Comparison of ENCODE assay signal across 18 cellular contexts in the genomic region with DNA sequence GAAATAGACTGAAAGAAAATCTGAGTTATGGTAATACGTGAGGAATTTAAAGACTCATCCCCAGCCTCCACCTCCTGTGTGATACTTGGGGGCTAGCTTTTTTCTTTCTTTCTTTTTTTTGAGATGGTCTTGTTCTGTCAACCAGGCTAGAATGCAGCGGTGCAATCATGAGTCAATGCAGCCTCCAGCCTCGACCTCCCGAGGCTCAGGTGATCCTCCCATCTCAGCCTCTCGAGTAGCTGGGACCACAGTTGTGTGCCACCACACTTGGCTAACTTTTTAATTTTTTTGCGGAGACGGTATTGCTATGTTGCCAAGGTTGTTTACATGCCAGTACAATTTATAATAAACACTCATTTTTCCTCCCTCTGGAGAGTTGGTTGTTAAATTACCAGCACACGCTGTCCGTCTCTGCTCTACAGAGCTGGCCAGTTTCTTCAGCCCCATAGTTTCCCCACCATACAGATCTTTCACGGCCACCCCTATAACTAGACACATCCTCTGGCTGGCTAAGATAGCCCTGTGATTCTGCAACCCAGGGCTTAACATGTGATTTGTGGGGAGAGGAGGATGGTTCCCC. TPM values are rescaled to one million over a fixed set of nuclear protein-coding genes. Genes with fewer than 3 reads are reported as not detected.
DNase-seq lines count a peak whose midpoint lies in the region; ATAC-seq and TF ChIP-seq lines count a peak whose summit lies in the region.
"Had no signal": no experiment of that assay in that cellular context is flagged by ENCODE, and none has a peak within 500 bp of the region (broad histone marks: within the 10 kb centered on the region; RNA-seq: fewer than 3 reads in every experiment).

No MANE protein-coding gene starts in this region.

- ATAC-seq in activated CD8-positive, alpha-beta T cell treated with anti-CD3 and anti-CD28 coated beads, Interleukin-2, amount 10 ng/mL, durations not matched to agents 7 days and 5 days: no peak
- no peak for ATAC-seq in activated CD8-positive, alpha-beta T cell treated with anti-CD3 and anti-CD28 coated beads for 36 hours
- peak; percentile 3 for ATAC-seq in HG03378 (IDR thresholded peaks at IDR 0.05; ENCODE audit: unreplicated experiment)
- no peak for ATAC-seq in natural killer cell treated with Interleukin-12 subunit alpha and Interleukin-12 subunit beta and Interleukin-15 and Interleukin-18, amount 100 ng/mL, for 72 hours
- no peak for ATAC-seq in HG03095 (IDR thresholded peaks at IDR 0.05; ENCODE audit: unreplicated experiment)

- H3K4me3 Mint-ChIP-seq in activated CD8-positive, alpha-beta T cell treated with anti-CD3 and anti-CD28 coated beads, Interleukin-2, amount 10 ng/mL, durations not matched to agents 7 days and 5 days: no peak overlapping the region
- H3K4me3 Mint-ChIP-seq in activated CD8-positive, alpha-beta T cell treated with anti-CD3 and anti-CD28 coated beads for 36 hours: no peak overlapping the region
- H3K4me3 Mint-ChIP-seq in activated CD4-positive, alpha-beta memory T cell treated with anti-CD3 and anti-CD28 coated beads, Interleukin-2, amount 10 ng/mL, durations not matched to agents 7 days and 5 days: no peak overlapping the region
- H3K4me3 Mint-ChIP-seq in natural killer cell treated with Interleukin-12 subunit alpha and Interleukin-12 subunit beta and Interleukin-15 and Interleukin-18, amount 100 ng/mL, for 72 hours: no peak overlapping the region
- H3K4me3 Mint-ChIP-seq: CD8-positive, alpha-beta T cell; nephron progenitor cell had no signal

- intact Hi-C loops in activated CD8-positive, alpha-beta T cell treated with anti-CD3 and anti-CD28 coated beads for 36 hours (cut with micrococcal nuclease): no loop called here

- TF ChIP-seq CTCF in activated CD8-positive, alpha-beta T cell treated with anti-CD3 and anti-CD28 coated beads for 36 hours (IDR thresholded peaks at IDR 0.05): no peak

- DNase-seq in activated CD8-positive, alpha-beta T cell treated with anti-CD3 and anti-CD28 coated beads, Interleukin-2, amount 10 ng/mL, durations not matched to agents 7 days and 5 days: no peak
- no peak for DNase-seq in activated CD8-positive, alpha-beta T cell treated with anti-CD3 and anti-CD28 coated beads for 36 hours
- DNase-seq in activated CD4-positive, alpha-beta memory T cell treated with anti-CD3 and anti-CD28 coated beads, Interleukin-2, amount 10 ng/mL, durations not matched to agents 7 days and 5 days: no peak
- no peak for DNase-seq in natural killer cell treated with Interleukin-12 subunit alpha and Interleukin-12 subunit beta and Interleukin-15 and Interleukin-18, amount 100 ng/mL, for 72 hours (ENCODE audit: low spot score)
- DNase-seq in occipital lobe (lab: John Stamatoyannopoulos, UW) (no peak), NCI-H524 (lab: John Stamatoyannopoulos, UW) (no peak)
- DNase-seq: kidney glomerular epithelial cell, NCI-H1105 treated with DMSO at 0.1 percent for 48 hours, NCI-H524 treated with DMSO at 0.1 percent for 48 hours had no signal

- peaks cover 12% of the 10 kb centered on the region for H3K36me3 Mint-ChIP-seq in activated CD8-positive, alpha-beta T cell treated with anti-CD3 and anti-CD28 coated beads, Interleukin-2, amount 10 ng/mL, durations not matched to agents 7 days and 5 days (ENCODE audit: low read depth)
- H3K36me3 Mint-ChIP-seq in activated CD8-positive, alpha-beta T cell treated with anti-CD3 and anti-CD28 coated beads for 36 hours (ENCODE audit: low read depth): peaks cover 5% of the 10 kb centered on the region
- peaks cover 11% of the 10 kb centered on the region for H3K36me3 Mint-ChIP-seq in activated CD4-positive, alpha-beta memory T cell treated with anti-CD3 and anti-CD28 coated beads, Interleukin-2, amount 10 ng/mL, durations not matched to agents 7 days and 5 days (ENCODE audit: low read depth)
- no peaks in the 10 kb centered on the region for H3K36me3 Mint-ChIP-seq in natural killer cell treated with Interleukin-12 subunit alpha and Interleukin-12 subunit beta and Interleukin-15 and Interleukin-18, amount 100 ng/mL, for 72 hours
- H3K36me3 Mint-ChIP-seq: CD8-positive, alpha-beta T cell had no signal

- no peaks in the 10 kb centered on the region for H3K9me3 Mint-ChIP-seq in activated CD8-positive, alpha-beta T cell treated with anti-CD3 and anti-CD28 coated beads, Interleukin-2, amount 10 ng/mL, durations not matched to agents 7 days and 5 days (ENCODE audit: insufficient read depth)
- no peaks in the 10 kb centered on the region for H3K9me3 Mint-ChIP-seq in activated CD8-positive, alpha-beta T cell treated with anti-CD3 and anti-CD28 coated beads for 36 hours
- no peaks in the 10 kb centered on the region for H3K9me3 Mint-ChIP-seq in activated CD4-positive, alpha-beta memory T cell treated with anti-CD3 and anti-CD28 coated beads, Interleukin-2, amount 10 ng/mL, durations not matched to agents 7 days and 5 days
- no peaks in the 10 kb centered on the region for H3K9me3 Mint-ChIP-seq in natural killer cell treated with Interleukin-12 subunit alpha and Interleukin-12 subunit beta and Interleukin-15 and Interleukin-18, amount 100 ng/mL, for 72 hours
- H3K9me3 Mint-ChIP-seq: CD8-positive, alpha-beta T cell had no signal

- H3K27ac Mint-ChIP-seq in activated CD8-positive, alpha-beta T cell treated with anti-CD3 and anti-CD28 coated beads, Interleukin-2, amount 10 ng/mL, durations not matched to agents 7 days and 5 days: peak overlapping the region; percentile 69
- no peak overlapping the region for H3K27ac Mint-ChIP-seq in activated CD8-positive, alpha-beta T cell treated with anti-CD3 and anti-CD28 coated beads for 36 hours
- peak overlapping the region; percentile 63 for H3K27ac Mint-ChIP-seq in activated CD4-positive, alpha-beta memory T cell treated with anti-CD3 and anti-CD28 coated beads, Interleukin-2, amount 10 ng/mL, durations not matched to agents 7 days and 5 days
- peak overlapping the region; percentile 51 to 58 for H3K27ac Mint-ChIP-seq in natural killer cell treated with Interleukin-12 subunit alpha and Interleukin-12 subunit beta and Interleukin-15 and Interleukin-18, amount 100 ng/mL, for 72 hours
- H3K27ac Mint-ChIP-seq: nephron progenitor cell had no signal

- POLR2A ChIA-PET in activated CD8-positive, alpha-beta T cell treated with anti-CD3 and anti-CD28 coated beads, Interleukin-2, amount 10 ng/mL, durations not matched to agents 7 days and 5 days (lab: Charles Lee): interaction anchor here (1.2 kb wide), 1 partner anchor 60 kb away, joined by 3 read pairs; no protein-coding TSS in a partner anchor
- POLR2A ChIA-PET in activated CD8-positive, alpha-beta T cell treated with anti-CD3 and anti-CD28 coated beads for 36 hours (lab: Charles Lee): no interaction called here
- POLR2A ChIA-PET in activated CD4-positive, alpha-beta memory T cell treated with anti-CD3 and anti-CD28 coated beads, Interleukin-2, amount 10 ng/mL, durations not matched to agents 7 days and 5 days (lab: Charles Lee): interaction anchor here (0.6 to 1.4 kb wide), 9 partner anchors 16 to 836 kb away, joined by 3 read pairs; no protein-coding TSS in a partner anchor

- peaks cover 56% of the 10 kb centered on the region for H3K4me1 Mint-ChIP-seq in activated CD8-positive, alpha-beta T cell treated with anti-CD3 and anti-CD28 coated beads, Interleukin-2, amount 10 ng/mL, durations not matched to agents 7 days and 5 days (ENCODE audit: low read depth)
- H3K4me1 Mint-ChIP-seq in activated CD8-positive, alpha-beta T cell treated with anti-CD3 and anti-CD28 coated beads for 36 hours (ENCODE audit: low read depth): peaks cover 40% of the 10 kb centered on the region
- H3K4me1 Mint-ChIP-seq in activated CD4-positive, alpha-beta memory T cell treated with anti-CD3 and anti-CD28 coated beads, Interleukin-2, amount 10 ng/mL, durations not matched to agents 7 days and 5 days: peaks cover 56% of the 10 kb centered on the region
- H3K4me1 Mint-ChIP-seq in natural killer cell treated with Interleukin-12 subunit alpha and Interleukin-12 subunit beta and Interleukin-15 and Interleukin-18, amount 100 ng/mL, for 72 hours (ENCODE audit: low read depth in 2 of 2): peaks cover 31 to 33% of the 10 kb centered on the region in 2 donors

- H3K27me3 Mint-ChIP-seq in activated CD8-positive, alpha-beta T cell treated with anti-CD3 and anti-CD28 coated beads, Interleukin-2, amount 10 ng/mL, durations not matched to agents 7 days and 5 days (ENCODE audit: low read depth): peaks cover 12% of the 10 kb centered on the region
- peaks cover 19% of the 10 kb centered on the region for H3K27me3 Mint-ChIP-seq in activated CD8-positive, alpha-beta T cell treated with anti-CD3 and anti-CD28 coated beads for 36 hours
- H3K27me3 Mint-ChIP-seq in activated CD4-positive, alpha-beta memory T cell treated with anti-CD3 and anti-CD28 coated beads, Interleukin-2, amount 10 ng/mL, durations not matched to agents 7 days and 5 days: peaks cover 17% of the 10 kb centered on the region
- H3K27me3 Mint-ChIP-seq in natural killer cell treated with Interleukin-12 subunit alpha and Interleukin-12 subunit beta and Interleukin-15 and Interleukin-18, amount 100 ng/mL, for 72 hours: peaks cover 12 to 17% of the 10 kb centered on the region in 2 donors

- CTCF ChIA-PET in activated CD8-positive, alpha-beta T cell treated with anti-CD3 and anti-CD28 coated beads, Interleukin-2, amount 10 ng/mL, durations not matched to agents 7 days and 5 days (lab: Charles Lee): interaction anchor here (0.7 to 1.8 kb wide), 5 partner anchors 17 to 202 kb away, joined by 3 to 10 read pairs (median 6); a partner anchor contains a TSS
- CTCF ChIA-PET in activated CD8-positive, alpha-beta T cell treated with anti-CD3 and anti-CD28 coated beads for 36 hours (lab: Charles Lee): interaction anchor here (0.7 to 1.5 kb wide), 6 partner anchors 9 to 328 kb away, joined by 3 to 5 read pairs (median 4); no protein-coding TSS in a partner anchor
- CTCF ChIA-PET in activated CD4-positive, alpha-beta memory T cell treated with anti-CD3 and anti-CD28 coated beads, Interleukin-2, amount 10 ng/mL, durations not matched to agents 7 days and 5 days (lab: Charles Lee): interaction anchor here (0.6 to 2.1 kb wide), 8 partner anchors 16 to 328 kb away, joined by 3 to 11 read pairs (median 4); a partner anchor contains a TSS

RNA-seq across cellular contexts. Expression of a gene that starts 4.8 kb away (rescaled TPM):
- total RNA-seq in activated CD8-positive, alpha-beta T cell treated with anti-CD3 and anti-CD28 coated beads, Interleukin-2, amount 10 ng/mL, durations not matched to agents 7 days and 5 days: 1 to 10 TPM; 1.5 to 1.7 TPM
- total RNA-seq in activated CD8-positive, alpha-beta T cell treated with anti-CD3 and anti-CD28 coated beads for 36 hours: 1 to 10 TPM; 3.0 to 3.1 TPM
- total RNA-seq in activated CD4-positive, alpha-beta memory T cell treated with anti-CD3 and anti-CD28 coated beads, Interleukin-2, amount 10 ng/mL, durations not matched to agents 7 days and 5 days: 1 to 10 TPM; 5.7 to 5.8 TPM
- total RNA-seq in natural killer cell treated with Interleukin-12 subunit alpha and Interleukin-12 subunit beta and Interleukin-15 and Interleukin-18, amount 100 ng/mL, for 72 hours: 1 to 10 TPM; 3.4 to 3.8 TPM
- total RNA-seq in occipital lobe: 2.2 TPM

RNA-seq across cellular contexts. Expression of a gene that starts 33.5 kb away (rescaled TPM):
- 1 to 10 TPM; 6.6 to 6.9 TPM for total RNA-seq in activated CD8-positive, alpha-beta T cell treated with anti-CD3 and anti-CD28 coated beads, Interleukin-2, amount 10 ng/mL, durations not matched to agents 7 days and 5 days
- 10 to 100 TPM in 1 of 2 experiments, 1 to 10 TPM in 1; 9.6 to 10.6 TPM for total RNA-seq in activated CD8-positive, alpha-beta T cell treated with anti-CD3 and anti-CD28 coated beads for 36 hours
- total RNA-seq in activated CD4-positive, alpha-beta memory T cell treated with anti-CD3 and anti-CD28 coated beads, Interleukin-2, amount 10 ng/mL, durations not matched to agents 7 days and 5 days: 1 to 10 TPM; 2.5 to 3.0 TPM
- 1 to 10 TPM; 1.4 to 3.2 TPM for total RNA-seq in natural killer cell treated with Interleukin-12 subunit alpha and Interleukin-12 subunit beta and Interleukin-15 and Interleukin-18, amount 100 ng/mL, for 72 hours
- total RNA-seq in occipital lobe: 135 TPM
- total RNA-seq: smooth muscle cell had no signal

RNA-seq across cellular contexts. Expression of a gene that starts 54.1 kb away (rescaled TPM):
- 10 to 100 TPM; 94.1 to 97.5 TPM for total RNA-seq in activated CD8-positive, alpha-beta T cell treated with anti-CD3 and anti-CD28 coated beads, Interleukin-2, amount 10 ng/mL, durations not matched to agents 7 days and 5 days
- total RNA-seq in activated CD8-positive, alpha-beta T cell treated with anti-CD3 and anti-CD28 coated beads for 36 hours: 10 to 100 TPM; 58.2 to 61.2 TPM
- total RNA-seq in activated CD4-positive, alpha-beta memory T cell treated with anti-CD3 and anti-CD28 coated beads, Interleukin-2, amount 10 ng/mL, durations not matched to agents 7 days and 5 days: 100 to 1,000 TPM in 1 of 2 experiments, 10 to 100 TPM in 1; 97.2 to 101 TPM
- 100 to 1,000 TPM in 1 of 2 donors, 10 to 100 TPM in 1; 73.6 to 131 TPM for total RNA-seq in natural killer cell treated with Interleukin-12 subunit alpha and Interleukin-12 subunit beta and Interleukin-15 and Interleukin-18, amount 100 ng/mL, for 72 hours
- not detected for total RNA-seq in occipital lobe
- total RNA-seq: astrocyte, pulmonary artery endothelial cell, smooth muscle cell had no signal

RNA-seq across cellular contexts. Expression of a gene that starts 55.3 kb away (rescaled TPM):
- 10 to 100 TPM; 16.9 to 17.3 TPM for total RNA-seq in activated CD8-positive, alpha-beta T cell treated with anti-CD3 and anti-CD28 coated beads, Interleukin-2, amount 10 ng/mL, durations not matched to agents 7 days and 5 days
- total RNA-seq in activated CD8-positive, alpha-beta T cell treated with anti-CD3 and anti-CD28 coated beads for 36 hours: 10 to 100 TPM; 24.6 to 26.2 TPM
- total RNA-seq in activated CD4-positive, alpha-beta memory T cell treated with anti-CD3 and anti-CD28 coated beads, Interleukin-2, amount 10 ng/mL, durations not matched to agents 7 days and 5 days: 10 to 100 TPM; 64.1 to 64.4 TPM
- 10 to 100 TPM; 10.6 to 26.1 TPM for total RNA-seq in natural killer cell treated with Interleukin-12 subunit alpha and Interleukin-12 subunit beta and Interleukin-15 and Interleukin-18, amount 100 ng/mL, for 72 hours
- not detected for total RNA-seq in occipital lobe
- total RNA-seq: gastrocnemius medialis, pulmonary artery endothelial cell, vagina had no signal

Comparison
In these comparisons a context has a peak if more than half of its experiments do, and no peak if none do; other contexts are left out.
1. RNA of a gene that starts 33.5 kb away (total RNA-seq): 135 TPM in occipital lobe (single experiment); 9.6 to 10.6 TPM in activated CD8-positive, alpha-beta T cell treated with anti-CD3 and anti-CD28 coated beads for 36 hours, 6.6 to 6.9 TPM in activated CD8-positive, alpha-beta T cell treated with anti-CD3 and anti-CD28 coated beads, Interleukin-2, amount 10 ng/mL, durations not matched to agents 7 days and 5 days, 1.4 to 3.2 TPM in natural killer cell treated with Interleukin-12 subunit alpha and Interleukin-12 subunit beta and Interleukin-15 and Interleukin-18, amount 100 ng/mL, for 72 hours and 2.5 to 3.0 TPM in activated CD4-positive, alpha-beta memory T cell treated with anti-CD3 and anti-CD28 coated beads, Interleukin-2, amount 10 ng/mL, durations not matched to agents 7 days and 5 days; every median in the first group is over 10 times any median in the second.
2. RNA of a gene that starts 54.1 kb away (total RNA-seq): 73.6 to 131 TPM in natural killer cell treated with Interleukin-12 subunit alpha and Interleukin-12 subunit beta and Interleukin-15 and Interleukin-18, amount 100 ng/mL, for 72 hours, 97.2 to 101 TPM in activated CD4-positive, alpha-beta memory T cell treated with anti-CD3 and anti-CD28 coated beads, Interleukin-2, amount 10 ng/mL, durations not matched to agents 7 days and 5 days, 94.1 to 97.5 TPM in activated CD8-positive, alpha-beta T cell treated with anti-CD3 and anti-CD28 coated beads, Interleukin-2, amount 10 ng/mL, durations not matched to agents 7 days and 5 days and 58.2 to 61.2 TPM in activated CD8-positive, alpha-beta T cell treated with anti-CD3 and anti-CD28 coated beads for 36 hours; not detected in occipital lobe (single experiment); every median in the first group is over 10 times any median in the second.